In the genomic region with DNA sequence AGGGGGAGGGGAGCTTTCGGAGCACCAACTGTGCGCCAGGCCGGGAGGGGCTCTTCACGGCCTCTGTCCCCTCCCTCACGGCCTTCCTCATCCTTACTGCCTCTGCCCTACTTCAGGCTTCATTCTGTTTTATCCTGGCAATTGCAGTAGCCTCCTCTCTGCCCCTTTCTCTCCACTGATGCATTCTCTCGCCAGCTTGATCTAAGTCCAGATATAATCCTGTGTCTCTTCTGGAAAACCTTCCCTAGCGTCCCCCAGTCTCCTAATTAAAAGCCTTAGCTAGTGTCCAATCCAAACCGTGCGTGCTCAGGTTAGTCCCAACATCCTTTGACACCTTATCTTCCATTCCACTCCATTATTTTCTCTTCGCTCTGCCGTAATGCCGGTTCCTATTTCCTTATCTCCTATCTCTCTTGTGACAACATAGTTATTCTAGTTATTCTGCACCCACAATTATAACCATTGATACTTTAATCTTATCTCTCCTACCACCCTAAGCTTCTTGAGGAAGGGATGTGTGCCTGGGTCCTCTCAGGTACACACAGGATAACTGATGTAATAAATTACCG, we compare ENCODE assay signal across 8 cellular contexts. TPM values are rescaled to one million over a fixed set of nuclear protein-coding genes. Genes with fewer than 3 reads are reported as not detected.
DNase-seq lines count a peak whose midpoint lies in the region; ATAC-seq and TF ChIP-seq lines count a peak whose summit lies in the region.

No MANE protein-coding gene starts in this region.

- TF ChIP-seq POLR2A in tibial nerve (IDR thresholded peaks at IDR 0.05) = no peak

- H3K9me3 Mint-ChIP-seq in activated naive CD4-positive, alpha-beta T cell treated with anti-CD3 and anti-CD28 coated beads, Interleukin-2, amount 50 U/mL, for 72 hours = no peaks in the 10 kb centered on the region

- peaks cover 7 to 14% of the 10 kb centered on the region in 2 donors for H3K36me3 Mint-ChIP-seq in activated naive CD4-positive, alpha-beta T cell treated with anti-CD3 and anti-CD28 coated beads, Interleukin-2, amount 50 U/mL, for 72 hours

- peak overlapping the region; percentile 86 to 88 for H3K27ac Mint-ChIP-seq in activated naive CD4-positive, alpha-beta T cell treated with anti-CD3 and anti-CD28 coated beads, Interleukin-2, amount 50 U/mL, for 72 hours

- H3K27ac ChIP-seq in left lung = peak overlapping the region; percentile 75 to 76
- H3K27ac ChIP-seq in tibial nerve = peak overlapping the region in 3 of 4 donors; percentile 76 to 87 (median 80)

- peaks cover 0 to 17% of the 10 kb centered on the region in 2 donors for H3K36me3 ChIP-seq in left lung
- H3K36me3 ChIP-seq in tibial nerve = peaks cover 0 to 16% (median 0%) of the 10 kb centered on the region in 3 donors

- H3K9me3 ChIP-seq in left lung = no peaks in the 10 kb centered on the region
- H3K9me3 ChIP-seq in tibial nerve = no peaks in the 10 kb centered on the region

- TF ChIP-seq CTCF in AG09309 (IDR thresholded peaks at IDR 0.05; ENCODE audit: control insufficient read depth, insufficient read depth, low read depth, low read length, missing control alignments) (no peak), left lung (IDR thresholded peaks at IDR 0.05) (no peak), tibial nerve (IDR thresholded peaks at IDR 0.05) (no peak)

- no peak for DNase-seq in AG09309 (ENCODE audit: low read depth)
- DNase-seq in activated naive CD4-positive, alpha-beta T cell treated with anti-CD3 and anti-CD28 coated beads, Interleukin-2, amount 50 U/mL, for 72 hours (ENCODE audit: low spot score in 2 of 2) = no peak
- no peak for DNase-seq in left lung
- DNase-seq in tibial nerve (ENCODE audit: low spot score in 2 of 2) = no peak
- no peak for DNase-seq in NOMO-1 treated with dmso at 0.1 percent for 144 hours (lab: John Stamatoyannopoulos, UW; ENCODE audit: unreplicated experiment)
- no peak for DNase-seq in AG20443 (ENCODE audit: low spot score)

- TF ChIP-seq EP300 in tibial nerve (IDR thresholded peaks at IDR 0.05) = no peak

- H3K4me1 ChIP-seq in left lung = peaks cover 7 to 48% of the 10 kb centered on the region in 2 donors
- peaks cover 4 to 43% (median 18%) of the 10 kb centered on the region in 4 donors for H3K4me1 ChIP-seq in tibial nerve

- H3K27me3 ChIP-seq in left lung (no peaks in the 10 kb centered on the region), tibial nerve (no peaks in the 10 kb centered on the region)

- WGBS in tibial nerve, 2 donors = 15 to 16% methylated on average over 13 of the region's 13 CpGs

- H3K4me3 ChIP-seq in AG09309 (ENCODE audit: control insufficient read depth, low read depth, low read length) = peak overlapping the region; percentile 64
- peak overlapping the region; percentile 74 to 78 for H3K4me3 ChIP-seq in left lung
- H3K4me3 ChIP-seq in tibial nerve = peak overlapping the region; percentile 45 to 94 (median 74)

- intact Hi-C loops in left lung (cut with DNase I) = no loop called here

- ATAC-seq in HG02840 (IDR thresholded peaks at IDR 0.05; ENCODE audit: low FRiP score, unreplicated experiment) (peak; percentile 2), left lung (no peak), GM21723 (IDR thresholded peaks at IDR 0.05; ENCODE audit: unreplicated experiment) (no peak)
- peak; percentile 10 to 24 for ATAC-seq in activated naive CD4-positive, alpha-beta T cell treated with anti-CD3 and anti-CD28 coated beads, Interleukin-2, amount 50 U/mL, for 72 hours

RNA-seq across cellular contexts. Expression of a gene that starts 0.9 kb away (rescaled TPM):
- total RNA-seq in activated naive CD4-positive, alpha-beta T cell treated with anti-CD3 and anti-CD28 coated beads, Interleukin-2, amount 50 U/mL, for 72 hours = 10 to 100 TPM in 1 of 2 donors, 1 to 10 TPM in 1; 7.6 to 10.9 TPM
- total RNA-seq in left lung (1 to 10 TPM; 7.0 TPM), tibial nerve (1 to 10 TPM; 5.5 to 7.5 (median 7.3) TPM)

RNA-seq across cellular contexts. Expression of a gene that starts 11.3 kb away (rescaled TPM):
- 1 to 10 TPM; 4.4 to 7.9 TPM for total RNA-seq in activated naive CD4-positive, alpha-beta T cell treated with anti-CD3 and anti-CD28 coated beads, Interleukin-2, amount 50 U/mL, for 72 hours
- 1 to 10 TPM; 6.0 to 8.5 TPM for total RNA-seq in left lung
- total RNA-seq in tibial nerve = 10 to 100 TPM; 35.8 to 48.2 (median 43.0) TPM

RNA-seq across cellular contexts. Expression of a gene that starts 13.7 kb away (rescaled TPM):
- 100 to 1,000 TPM; 161 to 208 TPM for total RNA-seq in activated naive CD4-positive, alpha-beta T cell treated with anti-CD3 and anti-CD28 coated beads, Interleukin-2, amount 50 U/mL, for 72 hours
- 1 to 10 TPM; 2.9 to 6.3 TPM for total RNA-seq in left lung
- 1 to 10 TPM in 3 of 4 donors, not detected in 1; 1.4 to 4.8 (median 3.6) TPM for total RNA-seq in tibial nerve

RNA-seq across cellular contexts. Expression of a gene that starts 21.5 kb away (rescaled TPM):
- total RNA-seq in activated naive CD4-positive, alpha-beta T cell treated with anti-CD3 and anti-CD28 coated beads, Interleukin-2, amount 50 U/mL, for 72 hours = 1 to 10 TPM in 1 of 2 donors, under 1 TPM in 1; 0.97 to 1.2 TPM
- total RNA-seq in left lung (1 to 10 TPM in 1 of 2 donors, not detected in 1; 1.6 TPM), tibial nerve (not detected)

RNA-seq across cellular contexts. Expression of a gene that starts 25.8 kb away (rescaled TPM):
- 10 to 100 TPM; 52.5 to 69.5 TPM for total RNA-seq in activated naive CD4-positive, alpha-beta T cell treated with anti-CD3 and anti-CD28 coated beads, Interleukin-2, amount 50 U/mL, for 72 hours
- total RNA-seq in left lung (10 to 100 TPM; 32.7 to 43.7 TPM), tibial nerve (10 to 100 TPM; 25.6 to 52.2 (median 31.1) TPM)

Comparison
In these comparisons a context has a peak if more than half of its experiments do, and no peak if none do; other contexts are left out.
1. ATAC-seq: peak in HG02840 (single experiment) and activated naive CD4-positive, alpha-beta T cell treated with anti-CD3 and anti-CD28 coated beads, Interleukin-2, amount 50 U/mL, for 72 hours (2 of 2); none in left lung (single experiment) and GM21723 (single experiment).
2. RNA of a gene that starts 13.7 kb away (total RNA-seq): 161 to 208 TPM in activated naive CD4-positive, alpha-beta T cell treated with anti-CD3 and anti-CD28 coated beads, Interleukin-2, amount 50 U/mL, for 72 hours; 2.9 to 6.3 TPM in left lung and 1.4 to 4.8 TPM in tibial nerve; every median in the first group is over 10 times any median in the second.
3. Peak in every context shown above with its lines, with median percentiles within 50 percentile points of each other: H3K4me3 ChIP-seq.